ENCODE assay signal across 40 cellular contexts in genomic region chr6:106770081-106770480, GRCh38.
"Had no signal": no experiment of that assay in that cellular context is flagged by ENCODE, and none has a peak within 500 bp of the region (broad histone marks: within the 10 kb centered on the region; RNA-seq: fewer than 3 reads in every experiment).

No MANE protein-coding gene starts in this region.

- H3K36me3 ChIP-seq: adrenal gland, ascending aorta, brain microvascular endothelial cell, breast epithelium, cardiac muscle cell had no signal

- H3K27ac Mint-ChIP-seq: activated naive CD4-positive, alpha-beta T cell treated with anti-CD3 and anti-CD28 coated beads for 36 hours; activated naive CD4-positive, alpha-beta T cell treated with anti-CD3 and anti-CD28 coated beads, Interleukin-2, amount 10 ng/mL, durations not matched to agents 7 days and 5 days; activated naive CD4-positive, alpha-beta T cell treated with anti-CD3 and anti-CD28 coated beads, Interleukin-2, amount 50 U/mL, for 24 hours; activated naive CD4-positive, alpha-beta T cell treated with anti-CD3 and anti-CD28 coated beads, Interleukin-2, amount 50 U/mL, for 72 hours; activated naive CD8-positive, alpha-beta T cell; activated naive CD8-positive, alpha-beta T cell treated with anti-CD3 and anti-CD28 coated beads for 36 hours; activated naive CD8-positive, alpha-beta T cell treated with anti-CD3 and anti-CD28 coated beads, Interleukin-2, amount 10 ng/mL, durations not matched to agents 7 days and 5 days; activated naive CD8-positive, alpha-beta T cell treated with anti-CD3 and anti-CD28 coated beads, Interleukin-2, amount 50 U/mL, for 24 hours; activated T-cell treated with anti-CD3 and anti-CD28 coated beads, Interleukin-2, amount 50 U/mL, for 24 hours; activated T-cell treated with anti-CD3 and anti-CD28 coated beads, Interleukin-2, amount 50 U/mL, for 72 hours; activated T-helper 1 cell treated with anti-CD3 and anti-CD28 coated beads, Interleukin-12 subunit alpha, Interleukin-12 subunit beta, Interleukin-2, Interleukin-4 antibody, amounts not matched to agents 30 ng/mL and 10 ng/mL and 1 ng/mL, durations not matched to agents 14 hours and 24 hours and 36 hours; activated T-helper 17 cell treated with anti-CD3 and anti-CD28 coated beads, Interleukin-2, amount 50 U/mL, for 72 hours; activated T-helper 2 cell treated with anti-CD3 and anti-CD28 coated beads, Interferon-gamma antibody, Interleukin-2, Interleukin-4, amounts not matched to agents 10 μg/mL and 5 μg/mL and 100 μg/mL, durations not matched to agents 14 hours and 24 hours and 36 hours; brain had no signal

- H3K36me3 Mint-ChIP-seq: activated naive CD4-positive, alpha-beta T cell treated with anti-CD3 and anti-CD28 coated beads, Interleukin-2, amount 10 ng/mL, durations not matched to agents 7 days and 5 days; activated naive CD4-positive, alpha-beta T cell treated with anti-CD3 and anti-CD28 coated beads, Interleukin-2, amount 50 U/mL, for 24 hours; activated naive CD4-positive, alpha-beta T cell treated with anti-CD3 and anti-CD28 coated beads, Interleukin-2, amount 50 U/mL, for 72 hours; activated naive CD8-positive, alpha-beta T cell; activated naive CD8-positive, alpha-beta T cell treated with anti-CD3 and anti-CD28 coated beads for 36 hours; activated naive CD8-positive, alpha-beta T cell treated with anti-CD3 and anti-CD28 coated beads, Interleukin-2, amount 10 ng/mL, durations not matched to agents 7 days and 5 days; brain had no signal

- H3K4me3 ChIP-seq: adrenal gland, ascending aorta, breast epithelium, cardiac muscle cell had no signal

- FAIRE-seq: astrocyte, bronchial epithelial cell had no signal

- ATAC-seq: activated naive CD4-positive, alpha-beta T cell treated with anti-CD3 and anti-CD28 coated beads, Interleukin-2, amount 50 U/mL, for 72 hours; activated naive CD8-positive, alpha-beta T cell treated with anti-CD3 and anti-CD28 coated beads, Interleukin-2, amount 50 U/mL, for 24 hours; activated T-cell treated with anti-CD3 and anti-CD28 coated beads, Interleukin-2, amount 50 U/mL, for 4 hours; activated T-cell treated with anti-CD3 and anti-CD28 coated beads, Interleukin-2, amount 50 U/mL, for 72 hours; activated T-helper 17 cell treated with anti-CD3 and anti-CD28 coated beads, Interleukin-2, amount 50 U/mL, for 72 hours had no signal

- DNase-seq: activated effector memory CD4-positive, alpha-beta T cell treated with anti-CD3 and anti-CD28 coated beads, Interleukin-2, amount 50 U/mL, for 16 hours; activated effector memory CD4-positive, alpha-beta T cell treated with Interleukin-2 at 50 U/mL for 16 hours; activated gamma-delta T cell; activated gamma-delta T cell treated with Interleukin-2 at 50 U/mL for 16 hours; activated naive CD4-positive, alpha-beta T cell; activated naive CD4-positive, alpha-beta T cell treated with anti-CD3 and anti-CD28 coated beads for 36 hours; activated naive CD4-positive, alpha-beta T cell treated with anti-CD3 and anti-CD28 coated beads, Interleukin-2, amount 10 ng/mL, durations not matched to agents 7 days and 5 days; activated naive CD4-positive, alpha-beta T cell treated with anti-CD3 and anti-CD28 coated beads, Interleukin-2, amount 50 U/mL, for 16 hours; activated naive CD4-positive, alpha-beta T cell treated with Interleukin-2 at 50 U/mL for 16 hours; activated naive CD8-positive, alpha-beta T cell treated with anti-CD3 and anti-CD28 coated beads for 36 hours; activated naive CD8-positive, alpha-beta T cell treated with anti-CD3 and anti-CD28 coated beads, Interleukin-2, amount 10 ng/mL, durations not matched to agents 7 days and 5 days; activated naive CD8-positive, alpha-beta T cell treated with anti-CD3 and anti-CD28 coated beads, Interleukin-2, amount 50 U/mL, for 24 hours; activated T-cell treated with anti-CD3 and anti-CD28 coated beads for 4 hours; activated T-cell treated with anti-CD3 and anti-CD28 coated beads, Interleukin-2, amount 50 U/mL, for 1 hour; activated T-cell treated with anti-CD3 and anti-CD28 coated beads, Interleukin-2, amount 50 U/mL, for 24 hours; activated T-cell treated with anti-CD3 and anti-CD28 coated beads, Interleukin-2, amount 50 U/mL, for 4 hours; activated T-cell treated with anti-CD3 and anti-CD28 coated beads, Interleukin-2, amount 50 U/mL, for 48 hours; activated T-cell treated with anti-CD3 and anti-CD28 coated beads, Interleukin-2, amount 50 U/mL, for 72 hours; adrenal gland; amniotic stem cell; amygdala; anterior cingulate cortex; aorta; brain microvascular endothelial cell; caudate nucleus; central memory CD4-positive, alpha-beta T cell; cerebellar nuclear complex had no signal

- H3K4me1 ChIP-seq: adrenal gland, ascending aorta had no signal

- H3K27me3 ChIP-seq: adrenal gland, ascending aorta, brain microvascular endothelial cell, breast epithelium, cardiac muscle cell had no signal

- H3K27ac ChIP-seq: adrenal gland, ascending aorta, brain microvascular endothelial cell, breast epithelium, cardiac muscle cell had no signal

- H3K9me3 Mint-ChIP-seq: activated naive CD8-positive, alpha-beta T cell treated with anti-CD3 and anti-CD28 coated beads, Interleukin-2, amount 10 ng/mL, durations not matched to agents 7 days and 5 days; activated T-cell treated with anti-CD3 and anti-CD28 coated beads, Interleukin-2, amount 50 U/mL, for 4 hours; activated T-helper 17 cell treated with anti-CD3 and anti-CD28 coated beads, Interleukin-2, amount 50 U/mL, for 72 hours; central memory CD8-positive, alpha-beta T cell had no signal

- H3K4me1 Mint-ChIP-seq: activated naive CD4-positive, alpha-beta T cell treated with anti-CD3 and anti-CD28 coated beads, Interleukin-2, amount 10 ng/mL, durations not matched to agents 7 days and 5 days; activated naive CD4-positive, alpha-beta T cell treated with anti-CD3 and anti-CD28 coated beads, Interleukin-2, amount 50 U/mL, for 24 hours; activated naive CD8-positive, alpha-beta T cell treated with anti-CD3 and anti-CD28 coated beads for 36 hours; activated naive CD8-positive, alpha-beta T cell treated with anti-CD3 and anti-CD28 coated beads, Interleukin-2, amount 10 ng/mL, durations not matched to agents 7 days and 5 days; activated naive CD8-positive, alpha-beta T cell treated with anti-CD3 and anti-CD28 coated beads, Interleukin-2, amount 50 U/mL, for 24 hours; activated T-helper 17 cell treated with anti-CD3 and anti-CD28 coated beads, Interleukin-2, amount 50 U/mL, for 72 hours; central memory CD8-positive, alpha-beta T cell had no signal

- H3K27me3 Mint-ChIP-seq: brain had no signal

- H3K9me3 ChIP-seq: adrenal gland, ascending aorta had no signal

- H3K4me3 Mint-ChIP-seq: activated naive CD4-positive, alpha-beta T cell treated with anti-CD3 and anti-CD28 coated beads for 36 hours; activated naive CD4-positive, alpha-beta T cell treated with anti-CD3 and anti-CD28 coated beads, Interleukin-2, amount 10 ng/mL, durations not matched to agents 7 days and 5 days; activated naive CD4-positive, alpha-beta T cell treated with anti-CD3 and anti-CD28 coated beads, Interleukin-2, amount 50 U/mL, for 24 hours; activated naive CD8-positive, alpha-beta T cell; activated naive CD8-positive, alpha-beta T cell treated with anti-CD3 and anti-CD28 coated beads for 36 hours; activated naive CD8-positive, alpha-beta T cell treated with anti-CD3 and anti-CD28 coated beads, Interleukin-2, amount 10 ng/mL, durations not matched to agents 7 days and 5 days; activated naive CD8-positive, alpha-beta T cell treated with anti-CD3 and anti-CD28 coated beads, Interleukin-2, amount 50 U/mL, for 24 hours; activated T-cell treated with anti-CD3 and anti-CD28 coated beads, Interleukin-2, amount 50 U/mL, for 24 hours; activated T-cell treated with anti-CD3 and anti-CD28 coated beads, Interleukin-2, amount 50 U/mL, for 4 hours; activated T-cell treated with anti-CD3 and anti-CD28 coated beads, Interleukin-2, amount 50 U/mL, for 72 hours; activated T-helper 1 cell treated with anti-CD3 and anti-CD28 coated beads, Interleukin-12 subunit alpha, Interleukin-12 subunit beta, Interleukin-2, Interleukin-4 antibody, amounts not matched to agents 30 ng/mL and 10 ng/mL and 1 ng/mL, durations not matched to agents 14 hours and 24 hours and 36 hours; activated T-helper 17 cell treated with anti-CD3 and anti-CD28 coated beads, Interleukin-2, amount 50 U/mL, for 72 hours; brain; central memory CD8-positive, alpha-beta T cell had no signal
